In genomic region chr5:150350524-150351344, GRCh38 we compare ENCODE assay signal across 1 cellular context.
TF ChIP-seq lines count a peak whose summit lies in the region.

No MANE protein-coding gene starts in this region.

TF ChIP-seq in HepG2, 621 proteins besides CTCF, POLR2A, EP300 and RAD21 (continued from another document and continues in another):
- TF ChIP-seq NFIB (CRISPR knock-in tag; IDR thresholded peaks at IDR 0.05; ENCODE audit: borderline replicate concordance) (no peak), ZNF512B (CRISPR knock-in tag; IDR thresholded peaks at IDR 0.05; ENCODE audit: borderline replicate concordance) (no peak), ELK4 (CRISPR knock-in tag; IDR thresholded peaks at IDR 0.05; ENCODE audit: borderline replicate concordance) (no peak), DRAP1 (CRISPR knock-in tag; IDR thresholded peaks at IDR 0.05) (peak; percentile 58), JARID2 (CRISPR knock-in tag; IDR thresholded peaks at IDR 0.05; ENCODE audit: insufficient replicate concordance) (peak; percentile 42), ZNF749 (CRISPR knock-in tag; IDR thresholded peaks at IDR 0.05; ENCODE audit: borderline replicate concordance) (no peak), ZBTB14 (CRISPR knock-in tag; IDR thresholded peaks at IDR 0.05) (no peak), ZMYM4 (CRISPR knock-in tag; IDR thresholded peaks at IDR 0.05) (peak; percentile 94), ZBTB20 (CRISPR knock-in tag; IDR thresholded peaks at IDR 0.05; ENCODE audit: borderline replicate concordance, low read depth) (peak; percentile 37; the same call in 1 of the 2 replicates), RERE (CRISPR knock-in tag; IDR thresholded peaks at IDR 0.05; ENCODE audit: low read depth) (0 out of 2 replicates have a peak, but pooled peaks have one; percentile 22), GRHL1 (CRISPR knock-in tag; conservative IDR thresholded peaks at IDR 0.05) (no peak), GATAD2A (CRISPR knock-in tag; IDR thresholded peaks at IDR 0.05) (peak; percentile 89), EED (CRISPR knock-in tag; IDR thresholded peaks at IDR 0.05) (no peak), HOXA3 (CRISPR knock-in tag; IDR thresholded peaks at IDR 0.05) (peak; percentile 75), GABPA (IDR thresholded peaks at IDR 0.05; ENCODE audit: low read depth, low read length) (no peak), GABPA (CRISPR knock-in tag; IDR thresholded peaks at IDR 0.05; ENCODE audit: low read depth) (peak; percentile 49; the same call in 1 of the 2 replicates), ZNF431 (CRISPR knock-in tag; IDR thresholded peaks at IDR 0.05; ENCODE audit: borderline replicate concordance, low read depth) (no peak), SIX1 (CRISPR knock-in tag; IDR thresholded peaks at IDR 0.05; ENCODE audit: borderline replicate concordance) (peak; percentile 98), CCDC6 (CRISPR knock-in tag; IDR thresholded peaks at IDR 0.05) (0 out of 2 replicates have a peak, but pooled peaks have one; percentile 41), ZNF562 (CRISPR knock-in tag; IDR thresholded peaks at IDR 0.05; ENCODE audit: borderline replicate concordance) (no peak), ZNF280D (CRISPR knock-in tag; IDR thresholded peaks at IDR 0.05) (no peak), LBX2 (CRISPR knock-in tag; IDR thresholded peaks at IDR 0.05; ENCODE audit: borderline replicate concordance) (no peak), ZNF878 (CRISPR knock-in tag; IDR thresholded peaks at IDR 0.05) (0 out of 2 replicates have a peak, but pooled peaks have one; percentile 26), HNRNPK (IDR thresholded peaks at IDR 0.05; ENCODE audit: low read depth, low read length, poor library complexity, severe bottlenecking) (no peak), RXRA (CRISPR knock-in tag; IDR thresholded peaks at IDR 0.05) (peak; percentile 97), ZNF33A (CRISPR knock-in tag; IDR thresholded peaks at IDR 0.05; ENCODE audit: borderline replicate concordance) (no peak), IRF9 (CRISPR knock-in tag; IDR thresholded peaks at IDR 0.05; ENCODE audit: borderline replicate concordance) (peak; percentile 79; the same call in 1 of the 2 replicates), PHF5A (CRISPR knock-in tag; IDR thresholded peaks at IDR 0.05; ENCODE audit: low read depth, unreplicated experiment) (peak; percentile 75), MLX (CRISPR knock-in tag; IDR thresholded peaks at IDR 0.05) (peak; percentile 67; the same call in 1 of the 2 replicates)
